1 cellular context compared by ENCODE assay signal in genomic region chr4:73620115-73620792, GRCh38.
A peak's percentile ranks its signal among the peaks of the same experiment; 100 is the strongest.
TF ChIP-seq lines count a peak whose summit lies in the region.

Gene RASSF6 (minus strand): TSS chr4:73620436. CDS start chr4:73611795, 8,641 bp downstream.

TF ChIP-seq in HEK293, 187 proteins besides CTCF, POLR2A, EP300 and RAD21 (continued from another document and continues in another):
- TF ChIP-seq ZNF560 (tag by site-specific recombination; IDR thresholded peaks at IDR 0.05; ENCODE audit: borderline replicate concordance): no peak
- no peak for TF ChIP-seq ATF2 (tag by site-specific recombination; IDR thresholded peaks at IDR 0.05; ENCODE audit: low read depth)
- no peak for TF ChIP-seq REPIN1 (tag by site-specific recombination; IDR thresholded peaks at IDR 0.05; ENCODE audit: low read depth)
- TF ChIP-seq ZNF561 (tag by site-specific recombination; IDR thresholded peaks at IDR 0.05; ENCODE audit: borderline replicate concordance): peak; percentile 42; the same call in 1 of the 2 replicates
- peak; percentile 50 for TF ChIP-seq ZNF341 (tag by site-specific recombination; IDR thresholded peaks at IDR 0.05; ENCODE audit: low read depth)
- peak; percentile 88 for TF ChIP-seq PRDM1 (tag by site-specific recombination; IDR thresholded peaks at IDR 0.05)
- no peak for TF ChIP-seq MYNN (tag by site-specific recombination; IDR thresholded peaks at IDR 0.05; ENCODE audit: borderline replicate concordance)
- TF ChIP-seq ZNF133 (tag by site-specific recombination; IDR thresholded peaks at IDR 0.05): no peak
- TF ChIP-seq SP3 (tag by site-specific recombination; IDR thresholded peaks at IDR 0.05): peak; percentile 40; the same call in 1 of the 2 replicates
- no peak for TF ChIP-seq ZBTB10 (tag by site-specific recombination; IDR thresholded peaks at IDR 0.05)
- no peak for TF ChIP-seq ZNF223 (tag by site-specific recombination; IDR thresholded peaks at IDR 0.05)
- TF ChIP-seq GFI1B (tag by site-specific recombination; IDR thresholded peaks at IDR 0.05): no peak
- no peak for TF ChIP-seq ZNF580 (tag by site-specific recombination; IDR thresholded peaks at IDR 0.05)
- peak; percentile 50; the same call in 1 of the 2 replicates for TF ChIP-seq ZXDB (tag by site-specific recombination; IDR thresholded peaks at IDR 0.05)
- no peak for TF ChIP-seq ZNF398 (tag by site-specific recombination; IDR thresholded peaks at IDR 0.05)
- TF ChIP-seq ZNF24 (tag by site-specific recombination; IDR thresholded peaks at IDR 0.05): no peak
- peak; percentile 88 for TF ChIP-seq WT1 (tag by site-specific recombination; IDR thresholded peaks at IDR 0.05)
- TF ChIP-seq SETDB1 (IDR thresholded peaks at IDR 0.05; ENCODE audit: insufficient read length, low read length): peak; percentile 31
- TF ChIP-seq GLI4 (tag by site-specific recombination; IDR thresholded peaks at IDR 0.05): no peak
- TF ChIP-seq ZBTB6 (tag by site-specific recombination; IDR thresholded peaks at IDR 0.05): peak; percentile 94
- no peak for TF ChIP-seq ZNF776 (tag by site-specific recombination; IDR thresholded peaks at IDR 0.05; ENCODE audit: borderline replicate concordance)
- TF ChIP-seq ZNF626 (tag by site-specific recombination; IDR thresholded peaks at IDR 0.05): no peak
- TF ChIP-seq TCF7L2 (IDR thresholded peaks at IDR 0.05; ENCODE audit: borderline replicate concordance, low read depth, low read length): no peak
- TF ChIP-seq ZNF140 (tag by site-specific recombination; IDR thresholded peaks at IDR 0.05): no peak
- TF ChIP-seq ZNF404 (tag by site-specific recombination; IDR thresholded peaks at IDR 0.05): no peak
- TF ChIP-seq ZBTB17 (tag by site-specific recombination; IDR thresholded peaks at IDR 0.05): peak; percentile 76
- no peak for TF ChIP-seq YY1 (tag by site-specific recombination; IDR thresholded peaks at IDR 0.05)
- TF ChIP-seq ZNF843 (tag by site-specific recombination; IDR thresholded peaks at IDR 0.05): no peak
- no peak for TF ChIP-seq PRDM6 (tag by site-specific recombination; IDR thresholded peaks at IDR 0.05)
- TF ChIP-seq ZNF335 (tag by site-specific recombination; conservative IDR thresholded peaks at IDR 0.05): peak; percentile 70
- peak; percentile 48 for TF ChIP-seq GLIS1 (tag by site-specific recombination; IDR thresholded peaks at IDR 0.05)
- no peak for TF ChIP-seq ZEB2 (tag by site-specific recombination; IDR thresholded peaks at IDR 0.05)
- TF ChIP-seq ZBTB20 (tag by site-specific recombination; IDR thresholded peaks at IDR 0.05): no peak; the same call in 1 of the 2 replicates
- no peak for TF ChIP-seq ZNF645 (tag by site-specific recombination; IDR thresholded peaks at IDR 0.05)
- no peak for TF ChIP-seq ZNF239 (tag by site-specific recombination; IDR thresholded peaks at IDR 0.05)
- TF ChIP-seq PBX3 (CRISPR knock-in tag; IDR thresholded peaks at IDR 0.05): no peak
- no peak for TF ChIP-seq ZNF571 (tag by site-specific recombination; IDR thresholded peaks at IDR 0.05)
- TF ChIP-seq FEZF1 (tag by site-specific recombination; IDR thresholded peaks at IDR 0.05): peak; percentile 46
- TF ChIP-seq ZNF449 (tag by site-specific recombination; IDR thresholded peaks at IDR 0.05): peak; percentile 49; the same call in 1 of the 2 replicates
- TF ChIP-seq ELK4 (IDR thresholded peaks at IDR 0.05; ENCODE audit: borderline replicate concordance, low read depth, low read length): no peak
- no peak for TF ChIP-seq HOXC10 (CRISPR knock-in tag; IDR thresholded peaks at IDR 0.05)
- no peak for TF ChIP-seq RBAK (tag by site-specific recombination; IDR thresholded peaks at IDR 0.05)
- TF ChIP-seq BCL6B (tag by site-specific recombination; IDR thresholded peaks at IDR 0.05): peak; percentile 97
- no peak for TF ChIP-seq ZBTB44 (tag by site-specific recombination; IDR thresholded peaks at IDR 0.05)
- TF ChIP-seq ZNF664 (tag by site-specific recombination; IDR thresholded peaks at IDR 0.05): no peak
